ENCODE assay signal across 18 cellular contexts in the genomic region with DNA sequence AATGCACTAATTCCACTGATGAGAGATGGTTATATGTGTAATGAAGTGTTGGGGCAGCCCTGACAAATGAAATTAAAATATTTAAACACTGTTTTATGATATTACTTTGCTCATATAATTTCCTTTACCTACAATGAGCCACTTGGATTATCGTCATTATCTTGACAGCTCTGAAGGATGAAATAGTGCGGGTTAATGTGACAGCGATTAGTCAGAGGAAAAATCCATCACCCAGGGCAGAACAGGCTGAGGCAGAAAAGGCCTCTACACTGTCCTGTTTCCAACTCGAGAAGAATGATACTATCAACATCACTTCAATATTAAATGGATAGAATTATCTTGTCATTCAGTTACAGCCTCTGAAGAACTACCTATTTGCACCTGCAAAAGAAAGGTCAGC.
"Had no signal": no experiment of that assay in that cellular context is flagged by ENCODE, and none has a peak within 500 bp of the region (broad histone marks: within the 10 kb centered on the region; RNA-seq: fewer than 3 reads in every experiment).

No MANE protein-coding gene starts in this region.

- DNase-seq: activated B cell treated with CpG ODN at 0.5 μM for 24 hours; activated CD4-positive, alpha-beta memory T cell treated with anti-CD3 and anti-CD28 coated beads, Interleukin-2, amount 10 ng/mL, durations not matched to agents 7 days and 5 days; activated CD4-positive, alpha-beta T cell treated with anti-CD3 and anti-CD28 coated beads for 1 hour; activated CD4-positive, alpha-beta T cell treated with anti-CD3 and anti-CD28 coated beads, Interleukin-2, amount 10 ng/mL, durations not matched to agents 7 days and 5 days; activated gamma-delta T cell; activated naive CD4-positive, alpha-beta T cell treated with anti-CD3 and anti-CD28 coated beads for 36 hours; activated T-cell treated with anti-CD3 and anti-CD28 coated beads for 4 hours; activated T-cell treated with anti-CD3 and anti-CD28 coated beads, Interleukin-2, amount 50 U/mL, for 48 hours; amygdala; IMR-90; KBM-7; NCI-H1092; NCI-H446; NCI-H524; NCI-H748 treated with DMSO at 0.1 percent for 48 hours; PC-3; SHP77 treated with DMSO at 0.1 percent for 48 hours had no signal

- ATAC-seq: activated T-helper 17 cell treated with anti-CD3 and anti-CD28 coated beads, Interleukin-2, amount 50 U/mL, for 72 hours; PC-3 had no signal
